In genomic region chr10:29545122-29545521, GRCh38 we compare ENCODE assay signal across 23 cellular contexts.
DNase-seq lines count a peak whose midpoint lies in the region; ATAC-seq and TF ChIP-seq lines count a peak whose summit lies in the region.
"Had no signal": no experiment of that assay in that cellular context is flagged by ENCODE, and none has a peak within 500 bp of the region (broad histone marks: within the 10 kb centered on the region; RNA-seq: fewer than 3 reads in every experiment).

No MANE protein-coding gene starts in this region.

- H3K4me3 ChIP-seq in SK-N-SH (ENCODE audit: low read depth in 2 of 2, low read length in 1 of 2) = no peak overlapping the region
- H3K4me3 ChIP-seq in stomach smooth muscle (ENCODE audit: low read length in 2 of 2) = peak overlapping the region in 1 of 2 donors; percentile 22
- no peak overlapping the region for H3K4me3 ChIP-seq in BE2C (ENCODE audit: low read depth, low read length)
- H3K4me3 ChIP-seq: MG63 had no signal

- H3K9ac ChIP-seq in SK-N-SH (no peak overlapping the region), stomach smooth muscle (ENCODE audit: low read length in 2 of 2) (no peak overlapping the region)

- intact Hi-C loops in left cardiac atrium (cut with DNase I) = no loop called here

- POLR2A ChIA-PET in SK-N-SH (lab: Yijun Ruan, JAX) = no interaction called here

- no peak overlapping the region for H3K4me2 ChIP-seq in SK-N-SH

- H3K27ac ChIP-seq in SK-N-SH (ENCODE audit: low read depth in 2 of 2, low read length in 1 of 2) (no peak overlapping the region), stomach smooth muscle (ENCODE audit: low read length) (peak overlapping the region; percentile 24)
- H3K27ac ChIP-seq: 22Rv1 had no signal

- H3K36me3 ChIP-seq in SK-N-SH (replicated peaks in 1 of 2; ENCODE audit: control insufficient read depth in 1 of 2, insufficient read depth in 2 of 2, low read length in 1 of 2) = peaks cover 12 to 22% of the 10 kb centered on the region in 2 experiments
- H3K36me3 ChIP-seq in stomach smooth muscle (ENCODE audit: control insufficient read depth in 2 of 2, insufficient read depth in 2 of 2, low read length in 2 of 2) = peaks cover 11 to 18% of the 10 kb centered on the region in 2 donors
- no peaks in the 10 kb centered on the region for H3K36me3 ChIP-seq in BE2C
- H3K36me3 ChIP-seq: MG63 had no signal

- H2AFZ ChIP-seq in SK-N-SH (ENCODE audit: low read depth) = no peak overlapping the region

- H3K9me3 ChIP-seq in SK-N-SH (no peaks in the 10 kb centered on the region), stomach smooth muscle (ENCODE audit: control insufficient read depth in 2 of 2, low read length in 2 of 2) (no peaks in the 10 kb centered on the region), BE2C (no peaks in the 10 kb centered on the region)
- H3K9me3 ChIP-seq: MG63 had no signal

- ATAC-seq in SK-N-SH treated with all-trans-retinoic acid at 6 μM for 48 hours (peak; percentile 19; the same call in 1 of the 3 replicates), left cardiac atrium (peak; percentile 38 to 70)

- DNase-seq in SK-N-SH (no peak), left cardiac atrium (no peak), myocyte (ENCODE audit: low read depth) (peak; percentile 35), BE2C (no peak), KBM-7 (no peak)
- no peak for DNase-seq in stimulated activated CD4-positive, alpha-beta T cell treated with anti-CD3 and anti-CD28 coated beads, Interleukin-4, amount 100 ng/mL, for 1 hour
- DNase-seq: Calu3, DMS153, DND-41, H7, KG1, MG63, NCI-H1105 treated with DMSO at 0.1 percent for 48 hours, NCI-H146, NCI-H1930, NCI-H2107, NCI-H446, NCI-H524 treated with DMSO at 0.1 percent for 48 hours, RPMI8226, SHP77 treated with DMSO at 0.1 percent for 48 hours had no signal

- TF ChIP-seq CTCF in SK-N-SH (IDR thresholded peaks at IDR 0.05) (no peak), BE2C (IDR thresholded peaks at IDR 0.05; ENCODE audit: low read depth, low read length) (no peak)

- no peak for TF ChIP-seq EP300 in SK-N-SH (IDR thresholded peaks at IDR 0.05; ENCODE audit: borderline replicate concordance in 1 of 2, low read depth in 1 of 2, low read length in 1 of 2)

- no peaks in the 10 kb centered on the region for H3K9me2 ChIP-seq in SK-N-SH

- peaks cover 58% of the 10 kb centered on the region for H3K79me2 ChIP-seq in SK-N-SH (ENCODE audit: insufficient read depth)

- CTCF ChIA-PET in SK-N-SH (lab: Yijun Ruan, JAX) = interaction anchor here (0.6 to 1.8 kb wide), 4 partner anchors 8 to 45 kb away, joined by 3 to 7 read pairs (median 3); no protein-coding TSS in a partner anchor

- peaks cover 84% of the 10 kb centered on the region for H4K20me1 ChIP-seq in SK-N-SH (ENCODE audit: insufficient read depth)

- WGBS in SK-N-SH (ENCODE audit: low lambda C conversion rate) = 64% methylated on average over 4 of the region's 5 CpGs

- in situ Hi-C loops in KBM-7 (cut with MboI; ENCODE audit: low pct_unique_long_range_greater_than_20kb, low sequenced_read_pairs) = no loop called here

- no peak for TF ChIP-seq RAD21 in SK-N-SH (IDR thresholded peaks at IDR 0.05; ENCODE audit: low read length)

- H3K4me1 ChIP-seq in SK-N-SH (ENCODE audit: control insufficient read depth in 1 of 2, insufficient read depth in 2 of 2, low read depth in 1 of 2, low read length in 1 of 2) (peaks cover 0 to 6% of the 10 kb centered on the region in 2 experiments; a peak in 2 of 4 replicates), stomach smooth muscle (ENCODE audit: control insufficient read depth, insufficient read depth, low read length) (peaks cover 43% of the 10 kb centered on the region), BE2C (no peaks in the 10 kb centered on the region)

- H3K27me3 ChIP-seq in SK-N-SH (ENCODE audit: insufficient read depth) = no peaks in the 10 kb centered on the region
- H3K27me3 ChIP-seq in stomach smooth muscle (ENCODE audit: control insufficient read depth in 1 of 2, insufficient read depth in 2 of 2, low read length in 2 of 2) = no peaks in the 10 kb centered on the region
- no peaks in the 10 kb centered on the region for H3K27me3 ChIP-seq in BE2C
- H3K27me3 ChIP-seq: MG63 had no signal

- peaks cover 7% of the 10 kb centered on the region for H3F3A ChIP-seq in SK-N-SH (replicated peaks; ENCODE audit: insufficient read depth)

TF ChIP-seq in SK-N-SH treated with all-trans-retinoic acid at 6 μM for 48 hours, 23 proteins besides CTCF, POLR2A, EP300 and RAD21:
- TF ChIP-seq TCF4 (CRISPR knock-in tag; IDR thresholded peaks at IDR 0.05; ENCODE audit: borderline replicate concordance) (no peak), GLIS3 (CRISPR knock-in tag; IDR thresholded peaks at IDR 0.05) (no peak), PPARA (CRISPR knock-in tag; IDR thresholded peaks at IDR 0.05; ENCODE audit: borderline replicate concordance) (no peak)

TF ChIP-seq in SK-N-SH, 30 proteins besides CTCF, POLR2A, EP300 and RAD21:
- TF ChIP-seq MAX (IDR thresholded peaks at IDR 0.05; ENCODE audit: low read depth) (no peak), GABPA (IDR thresholded peaks at IDR 0.05; ENCODE audit: low read depth) (no peak), ELF1 (IDR thresholded peaks at IDR 0.05) (no peak), REST (IDR thresholded peaks at IDR 0.05; ENCODE audit: low read depth, low read length) (no peak), NRF1 (IDR thresholded peaks at IDR 0.05; ENCODE audit: low read depth, low read length) (no peak), NFIC (IDR thresholded peaks at IDR 0.05; ENCODE audit: borderline replicate concordance) (no peak), USF1 (IDR thresholded peaks at IDR 0.05; ENCODE audit: borderline replicate concordance, low read depth) (no peak), SMC3 (IDR thresholded peaks at IDR 0.05; ENCODE audit: low read depth, low read length) (no peak), RFX5 (IDR thresholded peaks at IDR 0.05; ENCODE audit: low read length) (no peak), JUND (IDR thresholded peaks at IDR 0.05) (no peak)
TF ChIP-seq in SK-N-SH: peak in this region for 0.
